Comparison of ENCODE assay signal across 10 cellular contexts in genomic region chr15:63905558-63906265, GRCh38.
DNase-seq lines count a peak whose midpoint lies in the region; ATAC-seq and TF ChIP-seq lines count a peak whose summit lies in the region.
"Had no signal": no experiment of that assay in that cellular context is flagged by ENCODE, and none has a peak within 500 bp of the region (broad histone marks: within the 10 kb centered on the region; RNA-seq: fewer than 3 reads in every experiment).

No MANE protein-coding gene starts in this region.

- H3K4me1 Mint-ChIP-seq in activated CD8-positive, alpha-beta memory T cell treated with anti-CD3 and anti-CD28 coated beads, Interleukin-2, amount 10 ng/mL, durations not matched to agents 7 days and 5 days = peaks cover 19% of the 10 kb centered on the region
- H3K4me1 Mint-ChIP-seq in stimulated activated naive B cell treated with anti-CD40 and anti-IgM and Interleukin-4, amounts not matched to agents 10 μg/mL and 1 μg/mL and 100 μg/mL, for 72 hours = peaks cover 28 to 56% of the 10 kb centered on the region in 2 donors

- no peak overlapping the region for H3K4me3 Mint-ChIP-seq in activated CD8-positive, alpha-beta memory T cell treated with anti-CD3 and anti-CD28 coated beads, Interleukin-2, amount 10 ng/mL, durations not matched to agents 7 days and 5 days
- H3K4me3 Mint-ChIP-seq in stimulated activated naive B cell treated with anti-CD40 and anti-IgM and Interleukin-4, amounts not matched to agents 10 μg/mL and 1 μg/mL and 100 μg/mL, for 72 hours = no peak overlapping the region
- H3K4me3 Mint-ChIP-seq: neural crest cell had no signal

- peak; percentile 85 for ATAC-seq in activated CD8-positive, alpha-beta memory T cell treated with anti-CD3 and anti-CD28 coated beads, Interleukin-2, amount 10 ng/mL, durations not matched to agents 7 days and 5 days
- ATAC-seq in stimulated activated naive B cell treated with anti-CD40 and anti-IgM and Interleukin-4, amounts not matched to agents 10 μg/mL and 1 μg/mL and 100 μg/mL, for 72 hours (replicated peaks) = peak; percentile 67 to 71
- ATAC-seq in HG03521 (IDR thresholded peaks at IDR 0.05; ENCODE audit: unreplicated experiment) = no peak

- H3K9me3 Mint-ChIP-seq in activated CD8-positive, alpha-beta memory T cell treated with anti-CD3 and anti-CD28 coated beads, Interleukin-2, amount 10 ng/mL, durations not matched to agents 7 days and 5 days (ENCODE audit: low read depth) = no peaks in the 10 kb centered on the region
- no peaks in the 10 kb centered on the region for H3K9me3 Mint-ChIP-seq in stimulated activated naive B cell treated with anti-CD40 and anti-IgM and Interleukin-4, amounts not matched to agents 10 μg/mL and 1 μg/mL and 100 μg/mL, for 72 hours
- H3K9me3 Mint-ChIP-seq: neural crest cell had no signal

- peak overlapping the region; percentile 32 for H3K27ac ChIP-seq in effector memory CD4-positive, alpha-beta T cell (ENCODE audit: insufficient read depth, low read length, poor library complexity, severe bottlenecking)

- no peak for TF ChIP-seq CTCF in BE2C (IDR thresholded peaks at IDR 0.05; ENCODE audit: low read depth, low read length)

- no peak overlapping the region for H3K4me3 ChIP-seq in effector memory CD4-positive, alpha-beta T cell (ENCODE audit: insufficient read depth, low read depth, low read length, poor library complexity, severe bottlenecking)
- no peak overlapping the region for H3K4me3 ChIP-seq in BE2C (ENCODE audit: low read depth, low read length)

- no peaks in the 10 kb centered on the region for H3K27me3 Mint-ChIP-seq in activated CD8-positive, alpha-beta memory T cell treated with anti-CD3 and anti-CD28 coated beads, Interleukin-2, amount 10 ng/mL, durations not matched to agents 7 days and 5 days
- H3K27me3 Mint-ChIP-seq in stimulated activated naive B cell treated with anti-CD40 and anti-IgM and Interleukin-4, amounts not matched to agents 10 μg/mL and 1 μg/mL and 100 μg/mL, for 72 hours = no peaks in the 10 kb centered on the region

- DNase-seq in activated CD8-positive, alpha-beta memory T cell treated with anti-CD3 and anti-CD28 coated beads, Interleukin-2, amount 10 ng/mL, durations not matched to agents 7 days and 5 days = no peak
- DNase-seq in activated CD8-positive, alpha-beta memory T cell treated with anti-CD3 and anti-CD28 coated beads for 24 hours = no peak
- DNase-seq in NOMO-1 treated with DMSO at 0.1 percent for 48 hours (lab: John Stamatoyannopoulos, UW; ENCODE audit: unreplicated experiment) = peak; percentile 81
- DNase-seq in effector memory CD4-positive, alpha-beta T cell = no peak
- no peak for DNase-seq in stimulated activated naive B cell treated with anti-CD40 and anti-IgM and Interleukin-4, amounts not matched to agents 10 μg/mL and 1 μg/mL and 100 μg/mL, for 72 hours
- no peak for DNase-seq in A172 (ENCODE audit: low spot score)
- no peak for DNase-seq in BE2C
- DNase-seq: NCI-H187 had no signal

- H3K9me3 ChIP-seq in effector memory CD4-positive, alpha-beta T cell (ENCODE audit: control insufficient read depth, low read length) = no peaks in the 10 kb centered on the region
- H3K9me3 ChIP-seq in BE2C = no peaks in the 10 kb centered on the region

- CTCF ChIA-PET in activated CD8-positive, alpha-beta memory T cell treated with anti-CD3 and anti-CD28 coated beads, Interleukin-2, amount 10 ng/mL, durations not matched to agents 7 days and 5 days (lab: Charles Lee) = interaction anchor here (0.6 to 2.3 kb wide), 9 partner anchors 13 to 296 kb away, joined by 3 to 11 read pairs (median 4); partner anchors contain the start of gene DAPK2

- H3K4me1 ChIP-seq in effector memory CD4-positive, alpha-beta T cell (ENCODE audit: control insufficient read depth, insufficient read depth, low read length, poor library complexity, severe bottlenecking) = peaks cover 15% of the 10 kb centered on the region
- peaks cover 11% of the 10 kb centered on the region; the same call in 1 of the 2 replicates for H3K4me1 ChIP-seq in BE2C

- H3K36me3 Mint-ChIP-seq in activated CD8-positive, alpha-beta memory T cell treated with anti-CD3 and anti-CD28 coated beads, Interleukin-2, amount 10 ng/mL, durations not matched to agents 7 days and 5 days = peaks cover 4% of the 10 kb centered on the region
- no peaks in the 10 kb centered on the region for H3K36me3 Mint-ChIP-seq in stimulated activated naive B cell treated with anti-CD40 and anti-IgM and Interleukin-4, amounts not matched to agents 10 μg/mL and 1 μg/mL and 100 μg/mL, for 72 hours

- H3K27ac Mint-ChIP-seq in activated CD8-positive, alpha-beta memory T cell treated with anti-CD3 and anti-CD28 coated beads, Interleukin-2, amount 10 ng/mL, durations not matched to agents 7 days and 5 days = peak overlapping the region; percentile 87
- H3K27ac Mint-ChIP-seq in stimulated activated naive B cell treated with anti-CD40 and anti-IgM and Interleukin-4, amounts not matched to agents 10 μg/mL and 1 μg/mL and 100 μg/mL, for 72 hours = peak overlapping the region; percentile 79

- H3K36me3 ChIP-seq in effector memory CD4-positive, alpha-beta T cell (ENCODE audit: control insufficient read depth, insufficient read depth, low read length) = no peaks in the 10 kb centered on the region
- no peaks in the 10 kb centered on the region for H3K36me3 ChIP-seq in BE2C

- H3K27me3 ChIP-seq in effector memory CD4-positive, alpha-beta T cell (replicated peaks; ENCODE audit: control insufficient read depth, insufficient read depth, low read length, poor library complexity, severe bottlenecking) = no peaks in the 10 kb centered on the region
- no peaks in the 10 kb centered on the region for H3K27me3 ChIP-seq in BE2C
